12 cellular contexts compared by ENCODE assay signal in the genomic region with DNA sequence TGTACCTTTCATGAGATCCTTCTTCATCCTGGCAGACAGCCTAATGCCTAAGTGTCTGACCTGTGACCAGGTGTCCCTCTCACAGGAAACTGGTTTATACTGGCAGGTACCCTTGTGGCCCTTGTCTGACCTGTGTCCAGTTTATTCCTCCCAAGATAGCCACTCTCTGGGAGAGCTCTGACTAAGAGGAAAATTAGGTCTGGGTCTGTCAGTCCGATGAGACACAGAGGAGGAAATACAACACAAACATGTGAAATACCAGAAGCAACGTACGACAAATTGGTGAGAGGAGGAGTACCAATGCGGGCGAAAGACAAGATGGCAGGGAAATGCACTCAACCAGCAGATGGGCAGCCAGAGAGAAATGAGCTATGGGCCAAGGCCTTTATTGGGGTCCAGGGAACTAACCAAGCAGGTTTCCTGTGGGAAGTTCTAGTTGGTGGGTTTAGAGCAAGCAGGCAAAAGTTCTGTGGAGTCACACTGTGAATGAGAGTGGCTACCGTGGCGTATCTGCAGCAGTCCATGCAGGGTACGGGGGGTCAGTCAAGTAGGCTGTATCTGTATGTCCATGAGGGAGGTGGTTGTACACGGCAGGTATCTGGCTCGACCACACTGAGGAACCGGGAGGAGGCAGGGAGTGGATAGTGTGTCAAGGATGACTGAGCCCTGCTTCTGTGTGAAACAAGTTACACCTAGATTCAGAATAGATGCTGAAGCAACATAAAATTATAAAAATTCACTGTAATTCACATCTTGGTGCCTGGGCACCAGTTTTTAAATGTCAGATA.
DNase-seq lines count a peak whose midpoint lies in the region; ATAC-seq and TF ChIP-seq lines count a peak whose summit lies in the region.
"Had no signal": no experiment of that assay in that cellular context is flagged by ENCODE, and none has a peak within 500 bp of the region (broad histone marks: within the 10 kb centered on the region; RNA-seq: fewer than 3 reads in every experiment).

No MANE protein-coding gene starts in this region.

- no peak overlapping the region for H3K4me2 ChIP-seq in smooth muscle cell

- H2AFZ ChIP-seq in smooth muscle cell (ENCODE audit: low read depth) = no peak overlapping the region

- H3K27ac ChIP-seq in smooth muscle cell (ENCODE audit: low read depth) = peak overlapping the region; percentile 33

- H3K27me3 Mint-ChIP-seq in activated naive CD4-positive, alpha-beta T cell treated with anti-CD3 and anti-CD28 coated beads, Interleukin-2, amount 50 U/mL, for 24 hours = no peaks in the 10 kb centered on the region
- H3K27me3 Mint-ChIP-seq in effector memory CD8-positive, alpha-beta T cell = no peaks in the 10 kb centered on the region
- H3K27me3 Mint-ChIP-seq: memory B cell had no signal

- H3K9ac ChIP-seq in smooth muscle cell (ENCODE audit: low read depth) = no peak overlapping the region

- H3K9me3 ChIP-seq in smooth muscle cell (replicated peaks; ENCODE audit: low read depth) = no peaks in the 10 kb centered on the region
- H3K9me3 ChIP-seq: Peyer's patch had no signal

- peaks cover 83% of the 10 kb centered on the region for H3K4me1 Mint-ChIP-seq in activated naive CD4-positive, alpha-beta T cell treated with anti-CD3 and anti-CD28 coated beads, Interleukin-2, amount 50 U/mL, for 24 hours
- peaks cover 31 to 55% of the 10 kb centered on the region in 2 donors for H3K4me1 Mint-ChIP-seq in effector memory CD8-positive, alpha-beta T cell (ENCODE audit: low read depth in 2 of 2)

- H3K36me3 Mint-ChIP-seq in activated naive CD4-positive, alpha-beta T cell treated with anti-CD3 and anti-CD28 coated beads, Interleukin-2, amount 50 U/mL, for 24 hours = peaks cover 7% of the 10 kb centered on the region
- peaks cover 2% of the 10 kb centered on the region for H3K36me3 Mint-ChIP-seq in effector memory CD8-positive, alpha-beta T cell (ENCODE audit: insufficient read depth)
- H3K36me3 Mint-ChIP-seq: memory B cell had no signal

- H3K4me3 ChIP-seq in smooth muscle cell = no peak overlapping the region
- H3K4me3 ChIP-seq: Peyer's patch had no signal

- no peaks in the 10 kb centered on the region for H3K36me3 ChIP-seq in smooth muscle cell (ENCODE audit: low read depth)
- H3K36me3 ChIP-seq: Peyer's patch had no signal

- 83% methylated on average over 11 of the region's 11 CpGs for WGBS in smooth muscle cell (ENCODE audit: low lambda C conversion rate)

- no peaks in the 10 kb centered on the region for H3K4me1 ChIP-seq in smooth muscle cell (ENCODE audit: low read depth)

- no peaks in the 10 kb centered on the region for H3F3A ChIP-seq in smooth muscle cell (ENCODE audit: low read depth)

- H4K20me1 ChIP-seq in smooth muscle cell (ENCODE audit: low read depth) = peaks cover 60% of the 10 kb centered on the region

- H3K27ac Mint-ChIP-seq in activated naive CD4-positive, alpha-beta T cell treated with anti-CD3 and anti-CD28 coated beads, Interleukin-2, amount 50 U/mL, for 24 hours = peak overlapping the region; percentile 81
- peak overlapping the region; percentile 7 to 67 for H3K27ac Mint-ChIP-seq in effector memory CD8-positive, alpha-beta T cell
- H3K27ac Mint-ChIP-seq: memory B cell had no signal

- no peak for DNase-seq in activated naive CD4-positive, alpha-beta T cell treated with anti-CD3 and anti-CD28 coated beads, Interleukin-2, amount 50 U/mL, for 16 hours
- DNase-seq in NCI-H460 (ENCODE audit: extremely low read depth, low read depth) = peak; percentile 76
- DNase-seq in effector memory CD8-positive, alpha-beta T cell = no peak
- no peak for DNase-seq in smooth muscle cell (lab: John Stamatoyannopoulos, UW; ENCODE audit: unreplicated experiment)
- DNase-seq in stimulated activated CD4-positive, alpha-beta T cell treated with anti-CD3 and anti-CD28 coated beads, Interleukin-4, amount 100 ng/mL, for 4 hours = no peak
- DNase-seq in iPS-NIHi11 (ENCODE audit: low spot score) = no peak
- DNase-seq: GDM1, NCI-H1105 treated with DMSO at 0.1 percent for 48 hours, Peyer's patch had no signal

- no peaks in the 10 kb centered on the region for H3K27me3 ChIP-seq in smooth muscle cell (ENCODE audit: low read depth)
- H3K27me3 ChIP-seq: Peyer's patch had no signal

- TF ChIP-seq CTCF in smooth muscle cell (IDR thresholded peaks at IDR 0.05; ENCODE audit: borderline replicate concordance, insufficient read depth, poor library complexity, severe bottlenecking) = no peak

- peak overlapping the region; percentile 5 for H3K4me3 Mint-ChIP-seq in activated naive CD4-positive, alpha-beta T cell treated with anti-CD3 and anti-CD28 coated beads, Interleukin-2, amount 50 U/mL, for 24 hours
- H3K4me3 Mint-ChIP-seq in effector memory CD8-positive, alpha-beta T cell = no peak overlapping the region
- H3K4me3 Mint-ChIP-seq: memory B cell had no signal

- H3K79me2 ChIP-seq in smooth muscle cell (ENCODE audit: low read depth) = peaks cover 96% of the 10 kb centered on the region

- H3K9me3 Mint-ChIP-seq in activated naive CD4-positive, alpha-beta T cell treated with anti-CD3 and anti-CD28 coated beads, Interleukin-2, amount 50 U/mL, for 24 hours = no peaks in the 10 kb centered on the region
- H3K9me3 Mint-ChIP-seq in effector memory CD8-positive, alpha-beta T cell = no peaks in the 10 kb centered on the region

- no peak for ATAC-seq in effector memory CD8-positive, alpha-beta T cell (replicated peaks)
- ATAC-seq in HG03045 (IDR thresholded peaks at IDR 0.05; ENCODE audit: unreplicated experiment) = no peak
